ENCODE assay signal across 21 cellular contexts in the genomic region with DNA sequence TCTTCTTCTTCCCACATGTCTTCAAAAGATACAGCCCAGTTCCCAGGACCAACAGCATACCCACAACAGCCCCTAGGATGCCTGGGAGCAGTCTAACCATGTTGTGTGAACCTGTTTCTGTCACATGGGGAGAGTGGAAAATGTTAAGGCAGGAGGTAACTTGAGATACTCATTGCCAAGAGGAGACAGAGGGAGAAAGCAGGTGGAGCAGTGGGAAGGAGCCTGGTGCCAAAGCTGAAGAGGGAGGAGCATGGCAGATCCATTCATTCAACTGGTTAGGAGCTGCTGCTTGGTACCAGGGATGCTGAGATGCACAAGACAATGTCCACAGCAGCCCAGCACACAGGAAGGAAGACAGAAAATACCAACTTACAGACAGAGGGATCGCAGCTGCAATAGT.
DNase-seq lines count a peak whose midpoint lies in the region; ATAC-seq and TF ChIP-seq lines count a peak whose summit lies in the region.
"Had no signal": no experiment of that assay in that cellular context is flagged by ENCODE, and none has a peak within 500 bp of the region (broad histone marks: within the 10 kb centered on the region; RNA-seq: fewer than 3 reads in every experiment).

No MANE protein-coding gene starts in this region.

- H4K20me1 ChIP-seq in BLaER1 treated with 17β-estradiol and CSF1 and Interleukin-3, amounts not matched to agents 10 nM and 100 nM: no peaks in the 10 kb centered on the region; a peak in 1 of 22 replicates

- H3K4me3 ChIP-seq in BLaER1 treated with 17β-estradiol and CSF1 and Interleukin-3, amounts not matched to agents 10 nM and 100 nM: no peak overlapping the region
- H3K4me3 ChIP-seq in endodermal cell (ENCODE audit: low read length): no peak overlapping the region
- H3K4me3 ChIP-seq: A549, GM23248 had no signal

- no peak overlapping the region for H3K9ac ChIP-seq in BLaER1 treated with 17β-estradiol and CSF1 and Interleukin-3, amounts not matched to agents 10 nM and 100 nM
- no peak overlapping the region for H3K9ac ChIP-seq in endodermal cell (ENCODE audit: extremely low read depth, low read length, poor library complexity, severe bottlenecking)
- H3K9ac ChIP-seq: GM23248 had no signal

- CTCF ChIA-PET in MCF 10A (lab: Yijun Ruan, JAX): no interaction called here

- 87 to 88% methylated on average over 1 of the region's 1 CpG for WGBS in endodermal cell (ENCODE audit: insufficient coverage in 1 of 2, insufficient read length in 1 of 2), 2 experiments

- no peaks in the 10 kb centered on the region for H3K27me3 ChIP-seq in BLaER1 treated with 17β-estradiol and CSF1 and Interleukin-3, amounts not matched to agents 10 nM and 100 nM
- H3K27me3 ChIP-seq in endodermal cell (ENCODE audit: control insufficient read depth, insufficient read depth, low read length, poor library complexity, severe bottlenecking): no peaks in the 10 kb centered on the region

- no peak for ATAC-seq in activated CD4-positive, CD25-positive, alpha-beta regulatory T cell treated with anti-CD3 and anti-CD28 coated beads, Interleukin-2, amount 50 U/mL, for 24 hours
- no peak for ATAC-seq in HG03432 (IDR thresholded peaks at IDR 0.05; ENCODE audit: unreplicated experiment)
- ATAC-seq: A549, HCT116 had no signal

- TF ChIP-seq CTCF in endodermal cell (conservative IDR thresholded peaks at IDR 0.05) (no peak), MCF 10A (IDR thresholded peaks at IDR 0.05; ENCODE audit: unreplicated experiment) (no peak)

- no peaks in the 10 kb centered on the region for H3K36me3 ChIP-seq in BLaER1 treated with 17β-estradiol and CSF1 and Interleukin-3, amounts not matched to agents 10 nM and 100 nM
- no peaks in the 10 kb centered on the region for H3K36me3 ChIP-seq in endodermal cell (ENCODE audit: control insufficient read depth, insufficient read depth, low read length)

- H3K9me3 Mint-ChIP-seq in endodermal cell: no peaks in the 10 kb centered on the region
- no peaks in the 10 kb centered on the region for H3K9me3 Mint-ChIP-seq in MCF 10A (ENCODE audit: unreplicated experiment)
- H3K9me3 Mint-ChIP-seq: CD4-positive, alpha-beta T cell had no signal

- no peak overlapping the region for H3K27ac Mint-ChIP-seq in endodermal cell
- no peak overlapping the region for H3K27ac Mint-ChIP-seq in MCF 10A (ENCODE audit: low read depth, unreplicated experiment)
- H3K27ac Mint-ChIP-seq: CD14-positive monocyte; CD4-positive, alpha-beta T cell had no signal

- peaks cover 9 to 34% (median 27%) of the 10 kb centered on the region in 10 experiments; a peak in 19 of 20 replicates for H3K4me1 ChIP-seq in BLaER1 treated with 17β-estradiol and CSF1 and Interleukin-3, amounts not matched to agents 10 nM and 100 nM
- no peaks in the 10 kb centered on the region for H3K4me1 ChIP-seq in endodermal cell (ENCODE audit: control insufficient read depth, insufficient read depth, low read length)
- H3K4me1 ChIP-seq: A549 had no signal

- H3K27me3 Mint-ChIP-seq in endodermal cell (ENCODE audit: insufficient read depth) (peaks cover 39% of the 10 kb centered on the region), MCF 10A (ENCODE audit: insufficient read depth, unreplicated experiment) (peaks cover 67% of the 10 kb centered on the region)

- BruUV-seq in MCF 10A (replicated peaks; lab: Mats Ljungman, UMichigan): no TSS peak

- peak overlapping the region in 7 of 11 experiments; percentile 2 to 53 (median 28); a peak in 10 of 22 replicates for H3K4me2 ChIP-seq in BLaER1 treated with 17β-estradiol and CSF1 and Interleukin-3, amounts not matched to agents 10 nM and 100 nM
- H3K4me2 ChIP-seq: A549 had no signal

- H3K36me3 Mint-ChIP-seq in endodermal cell (ENCODE audit: low read depth): no peaks in the 10 kb centered on the region
- no peaks in the 10 kb centered on the region for H3K36me3 Mint-ChIP-seq in MCF 10A (ENCODE audit: insufficient read depth, unreplicated experiment)
- H3K36me3 Mint-ChIP-seq: CD14-positive monocyte had no signal

- intact Hi-C loops in MCF 10A (cut with micrococcal nuclease): no loop called here

- POLR2A ChIA-PET in MCF 10A (lab: Yijun Ruan, JAX): no interaction called here

- H3K4me3 Mint-ChIP-seq in endodermal cell (no peak overlapping the region), MCF 10A (ENCODE audit: unreplicated experiment) (no peak overlapping the region)
- H3K4me3 Mint-ChIP-seq: CD14-positive monocyte; CD4-positive, alpha-beta T cell had no signal

- no peaks in the 10 kb centered on the region for H3K9me3 ChIP-seq in BLaER1 treated with 17β-estradiol and CSF1 and Interleukin-3, amounts not matched to agents 10 nM and 100 nM (replicated peaks in 1 of 11)
- H3K9me3 ChIP-seq in endodermal cell (ENCODE audit: control insufficient read depth, low read length): no peaks in the 10 kb centered on the region
- H3K9me3 ChIP-seq: A549 had no signal

- H3K27ac ChIP-seq in BLaER1 treated with 17β-estradiol and CSF1 and Interleukin-3, amounts not matched to agents 10 nM and 100 nM: no peak overlapping the region
- H3K27ac ChIP-seq in endodermal cell (ENCODE audit: low read depth, low read length): no peak overlapping the region
- H3K27ac ChIP-seq: A549, GM23248 had no signal

- H3K4me1 Mint-ChIP-seq in endodermal cell (no peaks in the 10 kb centered on the region), MCF 10A (ENCODE audit: insufficient read depth, unreplicated experiment) (no peaks in the 10 kb centered on the region)

- DNase-seq in Ammon's horn (ENCODE audit: low spot score) (peak; percentile 15), cerebellar cortex (ENCODE audit: low spot score) (peak; percentile 4), endodermal cell (peak; percentile 15), MCF 10A (ENCODE audit: unreplicated experiment) (no peak)
- no peak for DNase-seq in activated CD8-positive, alpha-beta memory T cell treated with anti-CD3 and anti-CD28 coated beads for 24 hours
- DNase-seq: 8988T; ACHN; AML-193; Calu3; CD4-positive, alpha-beta T cell; COR-L47; DMS53; DMS79 treated with DMSO at 0.1 percent for 48 hours; H7 had no signal

Comparison
In these comparisons a context has a peak if more than half of its experiments do, and no peak if none do; other contexts are left out.
1. DNase-seq: peak in Ammon's horn (single experiment), cerebellar cortex (single experiment) and endodermal cell (single experiment); none in activated CD8-positive, alpha-beta memory T cell treated with anti-CD3 and anti-CD28 coated beads for 24 hours (single experiment) and MCF 10A (single experiment).